ENCODE assay signal across 2 cellular contexts in the genomic region with DNA sequence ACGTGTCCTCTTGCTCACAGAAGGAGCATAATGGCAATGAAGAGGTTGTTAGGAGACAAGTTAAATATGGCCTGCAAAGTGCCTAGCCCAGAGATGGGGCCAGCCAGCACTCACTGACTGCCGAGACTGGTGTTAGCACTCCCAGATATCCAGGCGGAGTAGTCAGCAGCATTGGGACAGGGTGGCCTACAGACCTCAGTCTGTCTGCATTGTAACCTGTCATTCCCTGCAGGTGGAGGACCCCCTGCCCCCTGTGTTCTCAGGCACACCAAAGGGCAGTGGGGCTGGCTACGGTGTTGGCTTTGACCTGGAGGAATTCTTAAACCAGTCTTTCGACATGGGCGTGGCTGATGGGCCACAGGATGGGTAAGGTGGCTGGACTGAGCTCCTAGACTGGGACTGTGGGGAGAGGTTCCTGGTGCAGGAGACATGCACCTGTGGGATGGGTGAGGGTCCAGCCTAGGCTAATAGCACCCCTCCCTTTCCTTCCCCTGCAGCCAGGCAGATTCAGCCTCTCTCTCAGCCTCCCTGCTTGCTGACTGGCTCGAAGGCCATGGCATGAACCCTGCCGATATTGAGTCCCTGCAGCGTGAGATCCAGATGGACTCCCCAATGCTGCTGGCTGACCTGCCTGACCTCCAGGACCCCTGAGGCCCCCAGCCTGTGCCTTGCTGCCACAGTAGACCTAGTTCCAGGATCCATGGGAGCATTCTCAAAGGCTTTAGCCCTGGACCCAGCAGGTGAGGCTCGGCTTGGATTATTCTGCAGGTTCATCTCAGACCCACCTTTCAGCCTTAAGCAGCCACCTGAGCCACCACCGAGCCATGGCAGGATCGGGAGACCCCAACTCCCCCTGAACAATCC.
A peak's percentile ranks its signal among the peaks of the same experiment; 100 is the strongest.
TF ChIP-seq lines count a peak whose summit lies in the region.

No MANE protein-coding gene starts in this region.

TF ChIP-seq in SK-N-SH, 30 proteins besides CTCF, POLR2A, EP300 and RAD21 (continued from another document):
- peak; percentile 2; the same call in 1 of the 2 replicates for TF ChIP-seq JUND (IDR thresholded peaks at IDR 0.05)
- TF ChIP-seq, protein P1, sequence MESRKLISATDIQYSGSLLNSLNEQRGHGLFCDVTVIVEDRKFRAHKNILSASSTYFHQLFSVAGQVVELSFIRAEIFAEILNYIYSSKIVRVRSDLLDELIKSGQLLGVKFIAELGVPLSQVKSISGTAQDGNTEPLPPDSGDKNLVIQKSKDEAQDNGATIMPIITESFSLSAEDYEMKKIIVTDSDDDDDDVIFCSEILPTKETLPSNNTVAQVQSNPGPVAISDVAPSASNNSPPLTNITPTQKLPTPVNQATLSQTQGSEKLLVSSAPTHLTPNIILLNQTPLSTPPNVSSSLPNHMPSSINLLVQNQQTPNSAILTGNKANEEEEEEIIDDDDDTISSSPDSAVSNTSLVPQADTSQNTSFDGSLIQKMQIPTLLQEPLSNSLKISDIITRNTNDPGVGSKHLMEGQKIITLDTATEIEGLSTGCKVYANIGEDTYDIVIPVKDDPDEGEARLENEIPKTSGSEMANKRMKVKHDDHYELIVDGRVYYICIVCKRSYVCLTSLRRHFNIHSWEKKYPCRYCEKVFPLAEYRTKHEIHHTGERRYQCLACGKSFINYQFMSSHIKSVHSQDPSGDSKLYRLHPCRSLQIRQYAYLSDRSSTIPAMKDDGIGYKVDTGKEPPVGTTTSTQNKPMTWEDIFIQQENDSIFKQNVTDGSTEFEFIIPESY (IDR thresholded peaks at IDR 0.05; ENCODE audit: borderline replicate concordance, low read depth), result no peak

TF ChIP-seq in GM23338, 12 proteins besides CTCF, POLR2A, EP300 and RAD21 (continued from another document):
- TF ChIP-seq, protein P2, sequence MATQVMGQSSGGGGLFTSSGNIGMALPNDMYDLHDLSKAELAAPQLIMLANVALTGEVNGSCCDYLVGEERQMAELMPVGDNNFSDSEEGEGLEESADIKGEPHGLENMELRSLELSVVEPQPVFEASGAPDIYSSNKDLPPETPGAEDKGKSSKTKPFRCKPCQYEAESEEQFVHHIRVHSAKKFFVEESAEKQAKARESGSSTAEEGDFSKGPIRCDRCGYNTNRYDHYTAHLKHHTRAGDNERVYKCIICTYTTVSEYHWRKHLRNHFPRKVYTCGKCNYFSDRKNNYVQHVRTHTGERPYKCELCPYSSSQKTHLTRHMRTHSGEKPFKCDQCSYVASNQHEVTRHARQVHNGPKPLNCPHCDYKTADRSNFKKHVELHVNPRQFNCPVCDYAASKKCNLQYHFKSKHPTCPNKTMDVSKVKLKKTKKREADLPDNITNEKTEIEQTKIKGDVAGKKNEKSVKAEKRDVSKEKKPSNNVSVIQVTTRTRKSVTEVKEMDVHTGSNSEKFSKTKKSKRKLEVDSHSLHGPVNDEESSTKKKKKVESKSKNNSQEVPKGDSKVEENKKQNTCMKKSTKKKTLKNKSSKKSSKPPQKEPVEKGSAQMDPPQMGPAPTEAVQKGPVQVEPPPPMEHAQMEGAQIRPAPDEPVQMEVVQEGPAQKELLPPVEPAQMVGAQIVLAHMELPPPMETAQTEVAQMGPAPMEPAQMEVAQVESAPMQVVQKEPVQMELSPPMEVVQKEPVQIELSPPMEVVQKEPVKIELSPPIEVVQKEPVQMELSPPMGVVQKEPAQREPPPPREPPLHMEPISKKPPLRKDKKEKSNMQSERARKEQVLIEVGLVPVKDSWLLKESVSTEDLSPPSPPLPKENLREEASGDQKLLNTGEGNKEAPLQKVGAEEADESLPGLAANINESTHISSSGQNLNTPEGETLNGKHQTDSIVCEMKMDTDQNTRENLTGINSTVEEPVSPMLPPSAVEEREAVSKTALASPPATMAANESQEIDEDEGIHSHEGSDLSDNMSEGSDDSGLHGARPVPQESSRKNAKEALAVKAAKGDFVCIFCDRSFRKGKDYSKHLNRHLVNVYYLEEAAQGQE (IDR thresholded peaks at IDR 0.05; ENCODE audit: unreplicated experiment), result no peak
